Comparison of ENCODE assay signal across 20 cellular contexts in the genomic region with DNA sequence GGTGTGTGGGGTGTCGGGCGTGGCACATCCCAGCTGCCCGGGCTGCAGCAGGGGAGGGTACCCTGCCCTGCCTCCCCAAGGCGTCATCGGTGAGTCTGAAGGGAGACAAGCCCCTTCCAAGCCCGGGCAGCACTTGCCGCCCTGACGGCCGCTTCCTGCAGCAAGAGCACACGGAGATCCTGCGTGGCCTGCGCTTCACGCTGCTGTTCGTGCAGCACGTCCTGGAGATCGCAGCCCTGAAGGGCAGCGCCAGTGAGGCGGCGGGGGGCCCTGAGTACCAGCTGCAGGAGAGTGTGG.
"Had no signal": no experiment of that assay in that cellular context is flagged by ENCODE, and none has a peak within 500 bp of the region (broad histone marks: within the 10 kb centered on the region; RNA-seq: fewer than 3 reads in every experiment).

No MANE protein-coding gene starts in this region.

- ATAC-seq: Right ventricle myocardium inferior had no signal

- H3K27ac ChIP-seq: HL-60, SJCRH30 had no signal

- H3K4me3 ChIP-seq: MG63, SJCRH30 had no signal

- H3K9me3 ChIP-seq: MG63, SJCRH30 had no signal

- H3K4me1 ChIP-seq: SJCRH30 had no signal

- H3K27me3 ChIP-seq: MG63, SJCRH30 had no signal

- DNase-seq: Karpas-422, KG1, MG63, NCI-H1092 treated with DMSO at 0.1 percent for 48 hours, NCI-H1436, NCI-H1694, NCI-H187 treated with DMSO at 0.1 percent for 48 hours, NCI-H2081, NCI-H2107, NCI-H2171, NCI-H226, NCI-H446, NCI-H510A, NCI-H524 treated with DMSO at 0.1 percent for 48 hours, NCI-H69, NCI-H774, SHP77 treated with DMSO at 0.1 percent for 48 hours, SJCRH30 had no signal
